Comparison of ENCODE assay signal across 8 cellular contexts in genomic region chr5:147578228-147579024, GRCh38.
A peak's percentile ranks its signal among the peaks of the same experiment; 100 is the strongest.
DNase-seq lines count a peak whose midpoint lies in the region; ATAC-seq and TF ChIP-seq lines count a peak whose summit lies in the region.

No MANE protein-coding gene starts in this region.

- H3K36me3 ChIP-seq in heart right ventricle = no peaks in the 10 kb centered on the region

- BruUV-seq in MCF 10A (replicated peaks; lab: Mats Ljungman, UMichigan) = no TSS peak

- peaks cover 8% of the 10 kb centered on the region for H3K9me3 Mint-ChIP-seq in MCF 10A (ENCODE audit: unreplicated experiment)
- peaks cover 15% of the 10 kb centered on the region for H3K9me3 Mint-ChIP-seq in activated naive CD4-positive, alpha-beta T cell treated with anti-CD3 and anti-CD28 coated beads for 36 hours

- H3K27me3 ChIP-seq in heart right ventricle = no peaks in the 10 kb centered on the region

- H3K27me3 Mint-ChIP-seq in MCF 10A (ENCODE audit: insufficient read depth, unreplicated experiment) = no peaks in the 10 kb centered on the region
- no peaks in the 10 kb centered on the region for H3K27me3 Mint-ChIP-seq in activated naive CD4-positive, alpha-beta T cell treated with anti-CD3 and anti-CD28 coated beads for 36 hours (ENCODE audit: low read depth)

- DNase-seq in heart right ventricle (no peak), cardiac septum (ENCODE audit: low spot score) (no peak), NCI-H345 (lab: John Stamatoyannopoulos, UW) (peak; percentile 67), MCF 10A (ENCODE audit: unreplicated experiment) (peak; percentile 74), lung microvascular endothelial cell (ENCODE audit: low read depth in 2 of 2) (peak; percentile 68 to 73)
- no peak for DNase-seq in activated naive CD4-positive, alpha-beta T cell treated with anti-CD3 and anti-CD28 coated beads for 36 hours
- DNase-seq in activated naive CD4-positive, alpha-beta T cell treated with Interleukin-2 at 50 U/mL for 16 hours = no peak

- H3K36me3 Mint-ChIP-seq in MCF 10A (ENCODE audit: insufficient read depth, unreplicated experiment) = no peaks in the 10 kb centered on the region
- peaks cover 2% of the 10 kb centered on the region for H3K36me3 Mint-ChIP-seq in activated naive CD4-positive, alpha-beta T cell treated with anti-CD3 and anti-CD28 coated beads for 36 hours (ENCODE audit: low read depth)

- CTCF ChIA-PET in MCF 10A (lab: Yijun Ruan, JAX) = interaction anchor here (0.5 to 9.1 kb wide), 96 partner anchors 8 to 1578 kb away, joined by 3 to 210 read pairs (median 4); partner anchors contain the start of genes DPYSL3 and STK32A
- CTCF ChIA-PET in activated naive CD4-positive, alpha-beta T cell treated with anti-CD3 and anti-CD28 coated beads for 36 hours (lab: Charles Lee) = interaction anchor here (1.0 kb wide), 1 partner anchor 125 kb away, joined by 4 read pairs; no protein-coding TSS in a partner anchor

- H3K4me1 Mint-ChIP-seq in MCF 10A (ENCODE audit: insufficient read depth, unreplicated experiment) = no peaks in the 10 kb centered on the region
- no peaks in the 10 kb centered on the region for H3K4me1 Mint-ChIP-seq in activated naive CD4-positive, alpha-beta T cell treated with anti-CD3 and anti-CD28 coated beads for 36 hours (ENCODE audit: low read depth)

- H3K27ac Mint-ChIP-seq in MCF 10A (ENCODE audit: low read depth, unreplicated experiment) = no peak overlapping the region
- no peak overlapping the region for H3K27ac Mint-ChIP-seq in activated naive CD4-positive, alpha-beta T cell treated with anti-CD3 and anti-CD28 coated beads for 36 hours

- 28 to 34% methylated on average over 8 of the region's 8 CpGs for WGBS in heart right ventricle, 2 donors

- peaks cover 0 to 18% (median 0%) of the 10 kb centered on the region in 11 donors for H3K9me3 ChIP-seq in heart right ventricle

- intact Hi-C loops in heart right ventricle (cut with DNase I) = loop anchor here in 8 of 10 donors (1.0 to 10.0 kb wide), 7 partner anchors 66 to 356 kb away; partner anchors contain the start of gene DPYSL3 (in 1 of the 8)
- intact Hi-C loops in cardiac septum (cut with DNase I) = loop anchor here (5.0 kb wide), 2 partner anchors 126 to 351 kb away; no protein-coding TSS in a partner anchor
- intact Hi-C loops in MCF 10A (cut with micrococcal nuclease) = loop anchor here (1.0 to 10.0 kb wide), 8 partner anchors 114 to 1046 kb away; no protein-coding TSS in a partner anchor
- intact Hi-C loops in activated naive CD4-positive, alpha-beta T cell treated with anti-CD3 and anti-CD28 coated beads for 36 hours (cut with micrococcal nuclease) = loop anchor here (5.0 kb wide), 1 partner anchor 1011 kb away; no protein-coding TSS in a partner anchor

- no peak overlapping the region for H3K27ac ChIP-seq in heart right ventricle

- POLR2A ChIA-PET in MCF 10A (lab: Yijun Ruan, JAX) = interaction anchor here (0.6 to 1.1 kb wide), 9 partner anchors 13 to 254 kb away, joined by 3 to 6 read pairs (median 3); no protein-coding TSS in a partner anchor

- peak; percentile 33 to 77 (median 60) for TF ChIP-seq CTCF in heart right ventricle (IDR thresholded peaks at IDR 0.05)
- peak; percentile 82 for TF ChIP-seq CTCF in MCF 10A (IDR thresholded peaks at IDR 0.05; ENCODE audit: unreplicated experiment)

- peak overlapping the region in 4 of 10 donors; percentile 12 to 23 (median 18) for H3K4me3 ChIP-seq in heart right ventricle

- peak in 4 of 8 donors; percentile 31 to 58 (median 46) for ATAC-seq in heart right ventricle
- no peak for ATAC-seq in HG03280 (IDR thresholded peaks at IDR 0.05; ENCODE audit: unreplicated experiment)

- peaks cover 0 to 13% (median 0%) of the 10 kb centered on the region in 9 donors for H3K4me1 ChIP-seq in heart right ventricle

- H3K4me3 Mint-ChIP-seq in MCF 10A (ENCODE audit: unreplicated experiment) = no peak overlapping the region
- no peak overlapping the region for H3K4me3 Mint-ChIP-seq in activated naive CD4-positive, alpha-beta T cell treated with anti-CD3 and anti-CD28 coated beads for 36 hours

Comparison
In these comparisons a context has a peak if more than half of its experiments do, and no peak if none do; other contexts are left out.
1. DNase-seq: peak in NCI-H345 (single experiment), MCF 10A (single experiment) and lung microvascular endothelial cell (2 of 2); none in heart right ventricle (0 of 2), cardiac septum (single experiment), activated naive CD4-positive, alpha-beta T cell treated with anti-CD3 and anti-CD28 coated beads for 36 hours (single experiment) and activated naive CD4-positive, alpha-beta T cell treated with Interleukin-2 at 50 U/mL for 16 hours (single experiment).